In genomic region chr19:11964858-11965645, GRCh38 we compare ENCODE assay signal across 1 cellular context.
TF ChIP-seq lines count a peak whose summit lies in the region.

TSS of gene ZNF763 (plus strand) at chr19:11965040. CDS start at chr19:11965209, 169 bp downstream.

TF ChIP-seq in SK-N-SH, 30 proteins besides CTCF, POLR2A, EP300 and RAD21 (continued from another document):
- TF ChIP-seq GATA2 (CRISPR knock-in tag; IDR thresholded peaks at IDR 0.05): no peak
- no peak for TF ChIP-seq TEAD4 (IDR thresholded peaks at IDR 0.05; ENCODE audit: borderline replicate concordance, insufficient read depth)
- no peak for TF ChIP-seq FOSL2 (IDR thresholded peaks at IDR 0.05; ENCODE audit: borderline replicate concordance, low read depth)
- TF ChIP-seq NRF1 (IDR thresholded peaks at IDR 0.05; ENCODE audit: low read depth, low read length): peak; percentile 28; the same call in 1 of the 2 replicates
- no peak; the same call in 1 of the 2 replicates for TF ChIP-seq FOXJ3 (CRISPR knock-in tag; IDR thresholded peaks at IDR 0.05)
- TF ChIP-seq JUND (IDR thresholded peaks at IDR 0.05): no peak
- no peak for TF ChIP-seq MAX (IDR thresholded peaks at IDR 0.05; ENCODE audit: low read depth)
- no peak for TF ChIP-seq RCOR1 (IDR thresholded peaks at IDR 0.05; ENCODE audit: low read length)
- no peak for TF ChIP-seq USF2 (IDR thresholded peaks at IDR 0.05; ENCODE audit: borderline replicate concordance, low read depth, low read length)
- no peak for TF ChIP-seq EZH2phosphoT487 (IDR thresholded peaks at IDR 0.05; ENCODE audit: borderline replicate concordance, low read depth)
- no peak for TF ChIP-seq USF1 (IDR thresholded peaks at IDR 0.05; ENCODE audit: borderline replicate concordance, low read depth)
- no peak; the same call in 1 of the 2 replicates for TF ChIP-seq REST (IDR thresholded peaks at IDR 0.05; ENCODE audit: low read depth, low read length)
- no peak for TF ChIP-seq NFIC (IDR thresholded peaks at IDR 0.05; ENCODE audit: borderline replicate concordance)
- TF ChIP-seq POLR2AphosphoS5 (IDR thresholded peaks at IDR 0.05; ENCODE audit: low read depth, low read length): peak; percentile 81
- TF ChIP-seq ELF1 (IDR thresholded peaks at IDR 0.05): no peak
